27 cellular contexts compared by ENCODE assay signal in genomic region chr11:120792306-120792705, GRCh38.
"Had no signal": no experiment of that assay in that cellular context is flagged by ENCODE, and none has a peak within 500 bp of the region (broad histone marks: within the 10 kb centered on the region; RNA-seq: fewer than 3 reads in every experiment).

No MANE protein-coding gene starts in this region.

- H3K4me1 ChIP-seq: adrenal gland had no signal

- H3K9me3 Mint-ChIP-seq: activated naive CD8-positive, alpha-beta T cell treated with anti-CD3 and anti-CD28 coated beads, Interleukin-2, amount 10 ng/mL, durations not matched to agents 7 days and 5 days; IgD-negative memory B cell had no signal

- H3K27ac ChIP-seq: adrenal gland, KMS-11, SK-N-MC, WERI-Rb-1 had no signal

- H3K27me3 Mint-ChIP-seq: activated CD4-positive, alpha-beta T cell treated with anti-CD3 and anti-CD28 coated beads for 36 hours; activated naive CD8-positive, alpha-beta T cell treated with anti-CD3 and anti-CD28 coated beads, Interleukin-2, amount 10 ng/mL, durations not matched to agents 7 days and 5 days had no signal

- H3K4me3 ChIP-seq: adrenal gland, MG63, SK-N-MC had no signal

- H3K9me3 ChIP-seq: adrenal gland, MG63 had no signal

- ATAC-seq: activated CD4-positive, alpha-beta T cell treated with anti-CD3 and anti-CD28 coated beads for 36 hours; activated CD8-positive, alpha-beta T cell treated with anti-CD3 and anti-CD28 coated beads, Interleukin-2, amount 10 ng/mL, durations not matched to agents 7 days and 5 days; Panc1; Right ventricle myocardium inferior had no signal

- H3K36me3 Mint-ChIP-seq: activated naive CD8-positive, alpha-beta T cell treated with anti-CD3 and anti-CD28 coated beads, Interleukin-2, amount 10 ng/mL, durations not matched to agents 7 days and 5 days; IgD-negative memory B cell had no signal

- H3K36me3 ChIP-seq: adrenal gland, MG63, WERI-Rb-1 had no signal

- DNase-seq: activated CD4-positive, alpha-beta T cell treated with anti-CD3 and anti-CD28 coated beads for 36 hours; activated CD8-positive, alpha-beta memory T cell treated with anti-CD3 and anti-CD28 coated beads, Interleukin-2, amount 50 U/mL, for 48 hours; activated CD8-positive, alpha-beta T cell treated with anti-CD3 and anti-CD28 coated beads, Interleukin-2, amount 10 ng/mL, durations not matched to agents 7 days and 5 days; activated naive CD4-positive, alpha-beta T cell treated with anti-CD3 and anti-CD28 coated beads, Interleukin-2, amount 50 U/mL, for 16 hours; activated naive CD8-positive, alpha-beta T cell treated with anti-CD3 and anti-CD28 coated beads, Interleukin-2, amount 10 ng/mL, durations not matched to agents 7 days and 5 days; activated T-cell treated with anti-CD3 and anti-CD28 coated beads, Interleukin-2, amount 50 U/mL, for 1 hour; adrenal gland; anterior cingulate cortex; caudate nucleus; MG63; MV-4-11; NCI-H1092 treated with DMSO at 0.1 percent for 48 hours; NCI-H146; NCI-H187 treated with DMSO at 0.1 percent for 48 hours; NCI-H2081 treated with DMSO at 0.1 percent for 48 hours; NCI-H345; NCI-H510A; NCI-H526 treated with DMSO at 0.1 percent for 48 hours; NCI-H82; RPMI8226; T-helper 1 cell; WERI-Rb-1 had no signal

- H3K4me3 Mint-ChIP-seq: activated CD4-positive, alpha-beta T cell treated with anti-CD3 and anti-CD28 coated beads for 36 hours; activated CD8-positive, alpha-beta T cell treated with anti-CD3 and anti-CD28 coated beads, Interleukin-2, amount 10 ng/mL, durations not matched to agents 7 days and 5 days; activated naive CD8-positive, alpha-beta T cell treated with anti-CD3 and anti-CD28 coated beads, Interleukin-2, amount 10 ng/mL, durations not matched to agents 7 days and 5 days; IgD-negative memory B cell had no signal

- H3K4me1 Mint-ChIP-seq: activated CD4-positive, alpha-beta T cell treated with anti-CD3 and anti-CD28 coated beads for 36 hours; activated naive CD8-positive, alpha-beta T cell treated with anti-CD3 and anti-CD28 coated beads, Interleukin-2, amount 10 ng/mL, durations not matched to agents 7 days and 5 days; IgD-negative memory B cell had no signal

- H3K27me3 ChIP-seq: adrenal gland had no signal

- H3K27ac Mint-ChIP-seq: activated CD4-positive, alpha-beta T cell treated with anti-CD3 and anti-CD28 coated beads for 36 hours; activated CD8-positive, alpha-beta T cell treated with anti-CD3 and anti-CD28 coated beads, Interleukin-2, amount 10 ng/mL, durations not matched to agents 7 days and 5 days; activated naive CD8-positive, alpha-beta T cell treated with anti-CD3 and anti-CD28 coated beads, Interleukin-2, amount 10 ng/mL, durations not matched to agents 7 days and 5 days; IgD-negative memory B cell had no signal
